ENCODE assay signal across 9 cellular contexts in the genomic region with DNA sequence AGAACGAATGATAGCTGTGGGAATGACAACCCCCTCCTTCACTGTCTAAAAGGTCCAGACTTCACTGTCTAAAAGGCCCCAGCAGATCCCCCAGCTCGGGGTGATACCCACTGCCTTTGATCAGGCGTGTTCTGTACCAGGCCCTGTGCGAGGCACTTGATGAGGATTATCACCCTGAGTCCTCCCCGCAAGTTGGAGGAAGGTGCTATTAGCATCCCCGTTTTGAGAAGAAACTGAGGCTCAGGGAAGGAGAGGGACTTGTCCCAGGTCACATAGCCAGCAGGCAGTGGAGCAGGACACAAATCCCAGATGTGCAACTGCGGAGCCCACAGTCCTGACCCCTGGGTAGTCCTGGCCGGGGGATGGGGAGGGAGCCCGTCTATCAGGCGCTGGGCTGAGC.
"Had no signal": no experiment of that assay in that cellular context is flagged by ENCODE, and none has a peak within 500 bp of the region (broad histone marks: within the 10 kb centered on the region; RNA-seq: fewer than 3 reads in every experiment).

No MANE protein-coding gene starts in this region.

- FAIRE-seq: HepG2, HTR-8/SVneo, K562 had no signal

- H3K4me3 ChIP-seq: K562 had no signal

- H3K27me3 Mint-ChIP-seq: IgD-negative memory B cell had no signal

- DNase-seq: IMR-90, KBM-7, KG1 had no signal

- ATAC-seq: HepG2, K562 had no signal

- H3K27ac ChIP-seq: HL-60, KMS-11 had no signal
